In the genomic region with DNA sequence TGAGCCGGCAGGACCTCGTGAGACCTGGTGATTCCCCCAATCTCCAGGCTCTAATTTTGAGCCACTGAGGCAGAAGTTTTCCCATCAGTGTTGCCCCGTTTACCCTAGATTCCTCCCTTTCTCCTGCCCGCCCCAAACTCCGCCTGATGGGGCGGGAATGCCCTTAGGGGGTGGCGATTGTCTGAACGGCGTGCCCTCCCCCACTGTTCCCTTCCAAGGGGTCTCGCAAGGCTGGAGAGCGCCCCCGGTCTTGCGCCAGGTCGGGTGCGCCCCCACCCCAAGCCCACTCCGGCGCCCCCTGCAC, we compare ENCODE assay signal across 8 cellular contexts. TPM values are rescaled to one million over a fixed set of nuclear protein-coding genes. Genes with fewer than 3 reads are reported as not detected.
A peak's percentile ranks its signal among the peaks of the same experiment; 100 is the strongest.
DNase-seq lines count a peak whose midpoint lies in the region; ATAC-seq and TF ChIP-seq lines count a peak whose summit lies in the region.

No MANE protein-coding gene starts in this region.

- H2AFZ ChIP-seq in parathyroid adenoma = peak overlapping the region; percentile 95

- DNase-seq in activated T-cell treated with anti-CD3 and anti-CD28 coated beads, Interleukin-2, amount 50 U/mL, for 24 hours = no peak
- DNase-seq in activated T-cell treated with anti-CD3 and anti-CD28 coated beads, Interleukin-2, amount 50 U/mL, for 48 hours = no peak
- DNase-seq in activated B cell treated with CpG ODN at 0.5 μM for 24 hours (no peak), NCI-H2196 treated with DMSO at 0.1 percent for 48 hours (lab: John Stamatoyannopoulos, UW; ENCODE audit: unreplicated experiment) (no peak), cortex of kidney (lab: John Stamatoyannopoulos, UW) (no peak)

- H3K27ac ChIP-seq in gastroesophageal sphincter (peak overlapping the region; percentile 67 to 96 (median 89)), parathyroid adenoma (peak overlapping the region; percentile 82)

- WGBS in gastroesophageal sphincter (ENCODE audit: low coverage in 1 of 2), 2 donors = 0% methylated on average over 3 of the region's 17 CpGs

- H3K79me2 ChIP-seq in parathyroid adenoma = peaks cover 10% of the 10 kb centered on the region

- H3K4me2 ChIP-seq in parathyroid adenoma (ENCODE audit: low read length) = peak overlapping the region; percentile 95

- H3K4me3 Mint-ChIP-seq in activated T-cell treated with anti-CD3 and anti-CD28 coated beads, Interleukin-2, amount 50 U/mL, for 24 hours = peak overlapping the region; percentile 92
- peak overlapping the region; percentile 96 for H3K4me3 Mint-ChIP-seq in activated B cell treated with CpG ODN at 0.5 μM for 24 hours

- ATAC-seq in HG03066 (IDR thresholded peaks at IDR 0.05; ENCODE audit: low read depth, unreplicated experiment) (peak; percentile 23), activated B cell treated with CpG ODN at 0.5 μM for 24 hours (ENCODE audit: low read depth) (no peak), gastroesophageal sphincter (peak; percentile 39)

- peak overlapping the region; percentile 91 for H3K27ac Mint-ChIP-seq in activated T-cell treated with anti-CD3 and anti-CD28 coated beads, Interleukin-2, amount 50 U/mL, for 24 hours
- H3K27ac Mint-ChIP-seq in activated B cell treated with CpG ODN at 0.5 μM for 24 hours = peak overlapping the region; percentile 85

- H3K4me3 ChIP-seq in gastroesophageal sphincter (peak overlapping the region; percentile 75 to 82), parathyroid adenoma (ENCODE audit: low read depth, low read length) (peak overlapping the region; percentile 62)

- TF ChIP-seq EP300 in gastroesophageal sphincter (IDR thresholded peaks at IDR 0.05) = no peak

- CTCF ChIA-PET in activated B cell treated with CpG ODN at 0.5 μM for 24 hours (lab: Charles Lee) = interaction anchor here (1.3 to 1.6 kb wide), 2 partner anchors 12 to 13 kb away, joined by 4 to 5 read pairs; no protein-coding TSS in a partner anchor

- no peak for TF ChIP-seq POLR2A in gastroesophageal sphincter (IDR thresholded peaks at IDR 0.05)

- H3K4me1 Mint-ChIP-seq in activated T-cell treated with anti-CD3 and anti-CD28 coated beads, Interleukin-2, amount 50 U/mL, for 24 hours (ENCODE audit: low read depth) = peaks cover 20% of the 10 kb centered on the region
- H3K4me1 Mint-ChIP-seq in activated B cell treated with CpG ODN at 0.5 μM for 24 hours = peaks cover 18% of the 10 kb centered on the region

- intact Hi-C loops in activated B cell treated with CpG ODN at 0.5 μM for 24 hours (cut with micrococcal nuclease) = loop anchor here (2.0 to 5.0 kb wide), 4 partner anchors 18 to 1459 kb away; partner anchors contain the start of gene PARD6B

- no peaks in the 10 kb centered on the region for H3K27me3 Mint-ChIP-seq in activated T-cell treated with anti-CD3 and anti-CD28 coated beads, Interleukin-2, amount 50 U/mL, for 24 hours
- no peaks in the 10 kb centered on the region for H3K27me3 Mint-ChIP-seq in activated B cell treated with CpG ODN at 0.5 μM for 24 hours

- no peak for TF ChIP-seq CTCF in activated B cell treated with CpG ODN at 0.5 μM for 24 hours (IDR thresholded peaks at IDR 0.05)
- no peak for TF ChIP-seq CTCF in gastroesophageal sphincter (IDR thresholded peaks at IDR 0.05)
- TF ChIP-seq CTCF in parathyroid adenoma (IDR thresholded peaks at IDR 0.05) = no peak

- H3K36me3 Mint-ChIP-seq in activated T-cell treated with anti-CD3 and anti-CD28 coated beads, Interleukin-2, amount 50 U/mL, for 24 hours (ENCODE audit: low read depth) = peaks cover 20% of the 10 kb centered on the region
- peaks cover 17% of the 10 kb centered on the region for H3K36me3 Mint-ChIP-seq in activated B cell treated with CpG ODN at 0.5 μM for 24 hours (ENCODE audit: low read depth)

- H3K4me1 ChIP-seq in gastroesophageal sphincter (peaks cover 0 to 25% (median 0%) of the 10 kb centered on the region in 3 donors), parathyroid adenoma (peaks cover 5% of the 10 kb centered on the region)

- peaks cover 0 to 10% of the 10 kb centered on the region in 2 donors for H3K36me3 ChIP-seq in gastroesophageal sphincter
- no peaks in the 10 kb centered on the region for H3K36me3 ChIP-seq in parathyroid adenoma (ENCODE audit: control insufficient read depth, insufficient read depth, low read length)

- H3K9me3 Mint-ChIP-seq in activated T-cell treated with anti-CD3 and anti-CD28 coated beads, Interleukin-2, amount 50 U/mL, for 24 hours = no peaks in the 10 kb centered on the region
- no peaks in the 10 kb centered on the region for H3K9me3 Mint-ChIP-seq in activated B cell treated with CpG ODN at 0.5 μM for 24 hours

- no peaks in the 10 kb centered on the region for H3K27me3 ChIP-seq in gastroesophageal sphincter
- H3K27me3 ChIP-seq in parathyroid adenoma (ENCODE audit: control insufficient read depth, insufficient read depth, low read length) = no peaks in the 10 kb centered on the region

- peak overlapping the region; percentile 87 for H3K9ac ChIP-seq in parathyroid adenoma

- POLR2A ChIA-PET in activated B cell treated with CpG ODN at 0.5 μM for 24 hours (lab: Charles Lee) = interaction anchor here (1.1 to 1.4 kb wide), 2 partner anchors 12 to 1233 kb away, joined by 3 read pairs; no protein-coding TSS in a partner anchor

- H3K9me3 ChIP-seq in gastroesophageal sphincter = no peaks in the 10 kb centered on the region
- H3K9me3 ChIP-seq in parathyroid adenoma (ENCODE audit: control insufficient read depth, low read length) = no peaks in the 10 kb centered on the region

RNA-seq across cellular contexts. Expression of gene ZFP64, which starts 0.5 kb away (rescaled TPM):
- total RNA-seq in activated B cell treated with CpG ODN at 0.5 μM for 24 hours (13.7 and 14.2 TPM in 2 replicates), gastroesophageal sphincter (10 to 100 TPM in 3 of 4 donors, 1 to 10 TPM in 1; 7.0 to 15.4 (median 14.2) TPM)
